12 cellular contexts compared by ENCODE assay signal in genomic region chr14:100677925-100678765, GRCh38. TPM values are rescaled to one million over a fixed set of nuclear protein-coding genes. Genes with fewer than 3 reads are reported as not detected.
DNase-seq lines count a peak whose midpoint lies in the region; ATAC-seq and TF ChIP-seq lines count a peak whose summit lies in the region.
"Had no signal": no experiment of that assay in that cellular context is flagged by ENCODE, and none has a peak within 500 bp of the region (broad histone marks: within the 10 kb centered on the region; RNA-seq: fewer than 3 reads in every experiment).

No MANE protein-coding gene starts in this region.

- H3K36me3 ChIP-seq in A673 (ENCODE audit: insufficient read depth, low read length, poor library complexity, severe bottlenecking) (no peaks in the 10 kb centered on the region), MG63 (no peaks in the 10 kb centered on the region)

- ATAC-seq in HG02870 (IDR thresholded peaks at IDR 0.05; ENCODE audit: unreplicated experiment) = no peak
- ATAC-seq in HG03196 (IDR thresholded peaks at IDR 0.05; ENCODE audit: unreplicated experiment) = no peak

- no peak for TF ChIP-seq CTCF in A673 (conservative IDR thresholded peaks at IDR 0.05; ENCODE audit: low read depth, low read length)

- POLR2A ChIA-PET in A673 (lab: Charles Lee; ENCODE audit: low non-redundant PET) = no interaction called here

- no peaks in the 10 kb centered on the region for H3K9me3 Mint-ChIP-seq in dendritic cell treated with granulocyte-macrophage colony-stimulating factor and Interleukin-4, amounts not matched to agents 40 ng/mL and 50 ng/mL, for 4 days
- H3K9me3 Mint-ChIP-seq: CD4-positive, alpha-beta memory T cell had no signal

- H3K27me3 Mint-ChIP-seq in dendritic cell treated with granulocyte-macrophage colony-stimulating factor and Interleukin-4, amounts not matched to agents 40 ng/mL and 50 ng/mL, for 4 days = peaks cover 13% of the 10 kb centered on the region

- peaks cover 14% of the 10 kb centered on the region for H3K4me1 ChIP-seq in A673 (ENCODE audit: insufficient read depth, low read length, poor library complexity, severe bottlenecking)

- no peaks in the 10 kb centered on the region for H3K27me3 ChIP-seq in A673 (replicated peaks; ENCODE audit: insufficient read depth, low read depth, low read length, poor library complexity)
- H3K27me3 ChIP-seq in MG63 = no peaks in the 10 kb centered on the region

- H3K4me1 Mint-ChIP-seq in dendritic cell treated with granulocyte-macrophage colony-stimulating factor and Interleukin-4, amounts not matched to agents 40 ng/mL and 50 ng/mL, for 4 days (ENCODE audit: low read depth) = peaks cover 60% of the 10 kb centered on the region

- no TSS peak for BruUV-seq in A673 (replicated peaks; lab: Mats Ljungman, UMichigan)

- H3K9me3 ChIP-seq in A673 (ENCODE audit: low read depth, low read length, poor library complexity, severe bottlenecking) (no peaks in the 10 kb centered on the region), MG63 (no peaks in the 10 kb centered on the region)

- CTCF ChIA-PET in A673 (lab: Charles Lee) = no interaction called here

- no peaks in the 10 kb centered on the region for H3K36me3 Mint-ChIP-seq in dendritic cell treated with granulocyte-macrophage colony-stimulating factor and Interleukin-4, amounts not matched to agents 40 ng/mL and 50 ng/mL, for 4 days (ENCODE audit: low read depth)
- H3K36me3 Mint-ChIP-seq: CD4-positive, alpha-beta memory T cell had no signal

- H3K27ac Mint-ChIP-seq in dendritic cell treated with granulocyte-macrophage colony-stimulating factor and Interleukin-4, amounts not matched to agents 40 ng/mL and 50 ng/mL, for 4 days = peak overlapping the region; percentile 60
- H3K27ac Mint-ChIP-seq: CD4-positive, alpha-beta memory T cell had no signal

- no peak overlapping the region for H3K4me3 ChIP-seq in A673 (ENCODE audit: low read depth, low read length, poor library complexity, severe bottlenecking)
- no peak overlapping the region for H3K4me3 ChIP-seq in MG63

- no peak overlapping the region for H3K4me3 Mint-ChIP-seq in dendritic cell treated with granulocyte-macrophage colony-stimulating factor and Interleukin-4, amounts not matched to agents 40 ng/mL and 50 ng/mL, for 4 days
- H3K4me3 Mint-ChIP-seq: CD4-positive, alpha-beta memory T cell had no signal

- intact Hi-C loops in A673 (cut with micrococcal nuclease; ENCODE audit: unreplicated experiment) = no loop called here
- intact Hi-C loops in dendritic cell treated with granulocyte-macrophage colony-stimulating factor and Interleukin-4, amounts not matched to agents 40 ng/mL and 50 ng/mL, for 4 days (cut with micrococcal nuclease) = no loop called here

- peak overlapping the region; percentile 63 for H3K27ac ChIP-seq in A673 (ENCODE audit: low read depth, low read length, poor library complexity, severe bottlenecking)

- DNase-seq in A673 (ENCODE audit: low spot score) = peak; percentile 70
- DNase-seq in MG63 = peak; percentile 86
- peak; percentile 32 for DNase-seq in medulla oblongata (ENCODE audit: extremely low spot score)
- no peak for DNase-seq in cerebellar cortex (ENCODE audit: low spot score)
- no peak for DNase-seq in NCI-H774 (lab: John Stamatoyannopoulos, UW)
- DNase-seq: activated CD4-positive, alpha-beta T cell treated with anti-CD3 and anti-CD28 coated beads, Interleukin-2, amount 50 U/mL, for 48 hours; CD4-positive, alpha-beta memory T cell; foreskin melanocyte; MM.1S had no signal

RNA-seq across cellular contexts. Expression of gene DLK1, which starts 48.5 kb away (rescaled TPM):
- not detected in 2 replicates for total RNA-seq in A673 (2021)
- not detected in 2 replicates for total RNA-seq in MG63 (2014; rRNA removed; shearing (Covaris generic); ENCODE audit: low replicate concordance)
- total RNA-seq: CD4-positive, alpha-beta memory T cell had no signal

Comparison
In these comparisons a context has a peak if more than half of its experiments do, and no peak if none do; other contexts are left out.
1. DNase-seq: peak in A673 (single experiment), MG63 (single experiment) and medulla oblongata (single experiment); none in cerebellar cortex (single experiment) and NCI-H774 (single experiment).